In the genomic region with DNA sequence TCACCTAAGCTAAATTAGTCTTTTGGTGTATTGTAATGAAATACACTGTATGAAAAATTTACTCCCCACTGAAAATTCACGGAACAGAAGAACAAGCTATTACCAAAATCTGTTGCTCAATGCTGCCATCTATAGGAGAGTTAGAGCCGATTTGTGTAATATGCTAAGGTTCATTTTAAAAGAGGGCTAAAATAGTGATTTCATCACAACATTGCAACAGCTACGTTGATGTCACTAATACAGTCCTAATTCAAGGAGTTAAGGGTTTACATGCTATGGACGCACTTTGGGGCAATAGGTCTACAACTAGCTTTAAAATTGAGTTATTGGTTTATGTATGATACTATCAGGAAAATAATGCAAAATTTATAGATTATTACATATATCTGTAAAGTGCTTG, we compare ENCODE assay signal across 8 cellular contexts. TPM values are rescaled to one million over a fixed set of nuclear protein-coding genes. Genes with fewer than 3 reads are reported as not detected.
DNase-seq lines count a peak whose midpoint lies in the region; ATAC-seq, FAIRE-seq and TF ChIP-seq lines count a peak whose summit lies in the region.

No MANE protein-coding gene starts in this region.

- H3K9me3 ChIP-seq in MM.1S (replicated peaks; ENCODE audit: insufficient read depth, low read length), result no peaks in the 10 kb centered on the region
- no peaks in the 10 kb centered on the region for H3K9me3 ChIP-seq in neutrophil

- peaks cover 19% of the 10 kb centered on the region for H3K79me2 ChIP-seq in MM.1S (ENCODE audit: low read length)

- no peaks in the 10 kb centered on the region for H3K9me2 ChIP-seq in MM.1S (replicated peaks; ENCODE audit: insufficient read depth, low read length)

- no peak overlapping the region for H3K4me3 ChIP-seq in MM.1S (ENCODE audit: low read length)
- H3K4me3 ChIP-seq in neutrophil (ENCODE audit: low read depth in 1 of 2, low read length in 1 of 2), result no peak overlapping the region

- peaks cover 14% of the 10 kb centered on the region for H3F3A ChIP-seq in MM.1S (ENCODE audit: insufficient read depth, low read length)

- no peak overlapping the region for H3K9ac ChIP-seq in MM.1S (ENCODE audit: low read length)

- H3K4me3 Mint-ChIP-seq in activated T-helper 17 cell treated with anti-CD3 and anti-CD28 coated beads, Interleukin-2, amount 50 U/mL, for 72 hours, result no peak overlapping the region
- H3K4me3 Mint-ChIP-seq in stimulated activated effector memory CD8-positive, alpha-beta T cell treated with anti-CD3 and anti-CD28 coated beads, Interleukin-12 subunit alpha, Interleukin-12 subunit beta, amount 100 ng/mL, for 72 hours, result no peak overlapping the region

- H4K20me1 ChIP-seq in MM.1S (ENCODE audit: insufficient read depth, low read length), result no peaks in the 10 kb centered on the region

- H2AFZ ChIP-seq in MM.1S (ENCODE audit: low read length), result no peak overlapping the region

- TF ChIP-seq CTCF in MM.1S (IDR thresholded peaks at IDR 0.05; ENCODE audit: low read length) (peak; percentile 71), neutrophil (IDR thresholded peaks at IDR 0.05) (peak; percentile 59)

- H3K4me1 ChIP-seq in MM.1S (ENCODE audit: low read length), result peaks cover 10% of the 10 kb centered on the region; the same call in 1 of the 2 replicates
- peaks cover 10 to 29% of the 10 kb centered on the region in 2 experiments for H3K4me1 ChIP-seq in neutrophil (ENCODE audit: control insufficient read depth in 1 of 2, insufficient read depth in 1 of 2, low read depth in 1 of 2, low read length in 1 of 2)

- H3K27ac ChIP-seq in MM.1S (ENCODE audit: low read length) (no peak overlapping the region), neutrophil (no peak overlapping the region)

- DNase-seq in GM03348 (ENCODE audit: low spot score), result peak; percentile 71
- DNase-seq in MM.1S, result peak; percentile 79
- peak; percentile 60 for DNase-seq in RPMI8226
- DNase-seq in stimulated activated effector memory CD8-positive, alpha-beta T cell treated with anti-CD3 and anti-CD28 coated beads, Interleukin-12 subunit alpha, Interleukin-12 subunit beta, amount 100 ng/mL, for 72 hours (ENCODE audit: low spot score in 2 of 2), result no peak

- no peak for ATAC-seq in GM21825 (IDR thresholded peaks at IDR 0.05; ENCODE audit: unreplicated experiment)
- no peak for ATAC-seq in activated T-helper 17 cell treated with anti-CD3 and anti-CD28 coated beads, Interleukin-2, amount 50 U/mL, for 72 hours (replicated peaks)
- ATAC-seq in stimulated activated effector memory CD8-positive, alpha-beta T cell treated with anti-CD3 and anti-CD28 coated beads, Interleukin-12 subunit alpha, Interleukin-12 subunit beta, amount 100 ng/mL, for 72 hours, result no peak

- FAIRE-seq in endometrium (lab: Jason Lieb, UNC), result peak; percentile 94

- H3K4me2 ChIP-seq in MM.1S (ENCODE audit: low read depth, low read length), result no peak overlapping the region

- H3K27me3 ChIP-seq in MM.1S (replicated peaks; ENCODE audit: insufficient read depth, low read length), result no peaks in the 10 kb centered on the region
- peaks cover 97% of the 10 kb centered on the region for H3K27me3 ChIP-seq in neutrophil

- no peaks in the 10 kb centered on the region for H3K36me3 ChIP-seq in MM.1S (replicated peaks; ENCODE audit: insufficient read depth, low read length)
- no peaks in the 10 kb centered on the region for H3K36me3 ChIP-seq in neutrophil

- H3K27me3 Mint-ChIP-seq in activated T-helper 17 cell treated with anti-CD3 and anti-CD28 coated beads, Interleukin-2, amount 50 U/mL, for 72 hours, result peaks cover 15% of the 10 kb centered on the region

- H3K27ac Mint-ChIP-seq in activated T-helper 17 cell treated with anti-CD3 and anti-CD28 coated beads, Interleukin-2, amount 50 U/mL, for 72 hours, result no peak overlapping the region
- no peak overlapping the region for H3K27ac Mint-ChIP-seq in stimulated activated effector memory CD8-positive, alpha-beta T cell treated with anti-CD3 and anti-CD28 coated beads, Interleukin-12 subunit alpha, Interleukin-12 subunit beta, amount 100 ng/mL, for 72 hours

- H3K9me3 Mint-ChIP-seq in activated T-helper 17 cell treated with anti-CD3 and anti-CD28 coated beads, Interleukin-2, amount 50 U/mL, for 72 hours, result no peaks in the 10 kb centered on the region
- H3K9me3 Mint-ChIP-seq in stimulated activated effector memory CD8-positive, alpha-beta T cell treated with anti-CD3 and anti-CD28 coated beads, Interleukin-12 subunit alpha, Interleukin-12 subunit beta, amount 100 ng/mL, for 72 hours, result no peaks in the 10 kb centered on the region

- no peaks in the 10 kb centered on the region for H3K36me3 Mint-ChIP-seq in activated T-helper 17 cell treated with anti-CD3 and anti-CD28 coated beads, Interleukin-2, amount 50 U/mL, for 72 hours (ENCODE audit: low read depth)
- H3K36me3 Mint-ChIP-seq in stimulated activated effector memory CD8-positive, alpha-beta T cell treated with anti-CD3 and anti-CD28 coated beads, Interleukin-12 subunit alpha, Interleukin-12 subunit beta, amount 100 ng/mL, for 72 hours, result no peaks in the 10 kb centered on the region

- H3K4me1 Mint-ChIP-seq in activated T-helper 17 cell treated with anti-CD3 and anti-CD28 coated beads, Interleukin-2, amount 50 U/mL, for 72 hours, result peaks cover 6% of the 10 kb centered on the region
- H3K4me1 Mint-ChIP-seq in stimulated activated effector memory CD8-positive, alpha-beta T cell treated with anti-CD3 and anti-CD28 coated beads, Interleukin-12 subunit alpha, Interleukin-12 subunit beta, amount 100 ng/mL, for 72 hours, result peaks cover 23% of the 10 kb centered on the region

RNA-seq across cellular contexts. Expression of a gene that starts 3.0 kb away (rescaled TPM):
- total RNA-seq in activated T-helper 17 cell treated with anti-CD3 and anti-CD28 coated beads, Interleukin-2, amount 50 U/mL, for 72 hours, result 1 to 10 TPM in 1 of 2 donors, under 1 TPM in 1; 0.77 to 2.1 TPM

RNA-seq across cellular contexts. Expression of a gene that starts 33.3 kb away (rescaled TPM):
- total RNA-seq in activated T-helper 17 cell treated with anti-CD3 and anti-CD28 coated beads, Interleukin-2, amount 50 U/mL, for 72 hours, result 10 to 100 TPM; 35.5 to 57.1 TPM

Comparison
In these comparisons a context has a peak if more than half of its experiments do, and no peak if none do; other contexts are left out.
1. DNase-seq: peak in GM03348 (single experiment), MM.1S (single experiment) and RPMI8226 (single experiment); none in stimulated activated effector memory CD8-positive, alpha-beta T cell treated with anti-CD3 and anti-CD28 coated beads, Interleukin-12 subunit alpha, Interleukin-12 subunit beta, amount 100 ng/mL, for 72 hours (0 of 2).